31 cellular contexts compared by ENCODE assay signal in genomic region chr12:68111995-68112394, GRCh38. TPM values are rescaled to one million over a fixed set of nuclear protein-coding genes. Genes with fewer than 3 reads are reported as not detected.
"Had no signal": no experiment of that assay in that cellular context is flagged by ENCODE, and none has a peak within 500 bp of the region (broad histone marks: within the 10 kb centered on the region; RNA-seq: fewer than 3 reads in every experiment).

No MANE protein-coding gene starts in this region.

- ATAC-seq: activated CD8-positive, alpha-beta T cell treated with anti-CD3 and anti-CD28 coated beads, Interleukin-2, amount 10 ng/mL, durations not matched to agents 7 days and 5 days; activated naive CD4-positive, alpha-beta T cell treated with anti-CD3 and anti-CD28 coated beads, Interleukin-2, amount 50 U/mL, for 72 hours; Panc1 had no signal

- H3K4me3 ChIP-seq: adrenal gland, cardiac muscle cell, SJCRH30, SK-N-MC had no signal

- H3K27ac ChIP-seq: adrenal gland, cardiac muscle cell, SJCRH30, SK-N-MC, WERI-Rb-1 had no signal

- H3K4me1 ChIP-seq: adrenal gland had no signal

- H3K9me3 Mint-ChIP-seq: activated naive CD4-positive, alpha-beta T cell treated with anti-CD3 and anti-CD28 coated beads for 36 hours; activated T-cell treated with anti-CD3 and anti-CD28 coated beads, Interleukin-2, amount 50 U/mL, for 24 hours; central memory CD8-positive, alpha-beta T cell had no signal

- H3K9me3 ChIP-seq: adrenal gland, SJCRH30 had no signal

- H3K27me3 ChIP-seq: adrenal gland, cardiac muscle cell, SJCRH30 had no signal

- H3K27me3 Mint-ChIP-seq: activated T-cell treated with anti-CD3 and anti-CD28 coated beads, Interleukin-2, amount 50 U/mL, for 24 hours; central memory CD8-positive, alpha-beta T cell had no signal

- DNase-seq: activated CD4-positive, alpha-beta T cell treated with anti-CD3 and anti-CD28 coated beads for 1 hour; activated CD4-positive, alpha-beta T cell treated with anti-CD3 and anti-CD28 coated beads for 48 hours; activated CD4-positive, CD25-positive, alpha-beta regulatory T cell; activated CD8-positive, alpha-beta T cell treated with anti-CD3 and anti-CD28 coated beads, Interleukin-2, amount 10 ng/mL, durations not matched to agents 7 days and 5 days; activated gamma-delta T cell treated with Interleukin-2 at 50 U/mL for 16 hours; activated naive CD4-positive, alpha-beta T cell treated with anti-CD3 and anti-CD28 coated beads for 36 hours; activated T-cell treated with anti-CD3 and anti-CD28 coated beads, Interleukin-2, amount 50 U/mL, for 24 hours; adrenal gland; anterior cingulate cortex; Karpas-422; KBM-7; NCI-H1092 treated with DMSO at 0.1 percent for 48 hours; NCI-H1417 treated with DMSO at 0.1 percent for 48 hours; NCI-H187 treated with DMSO at 0.1 percent for 48 hours; NCI-H2081; NCI-H2171 treated with DMSO at 0.1 percent for 48 hours; NCI-H2227 treated with DMSO at 0.1 percent for 48 hours; NCI-H446; NCI-H510A treated with DMSO at 0.1 percent for 48 hours; NCI-H526 treated with DMSO at 0.1 percent for 48 hours; SHP77; SJCRH30; T1000; WERI-Rb-1 had no signal

- H3K27ac Mint-ChIP-seq: activated CD8-positive, alpha-beta T cell treated with anti-CD3 and anti-CD28 coated beads, Interleukin-2, amount 10 ng/mL, durations not matched to agents 7 days and 5 days; activated naive CD4-positive, alpha-beta T cell treated with anti-CD3 and anti-CD28 coated beads for 36 hours; activated naive CD4-positive, alpha-beta T cell treated with anti-CD3 and anti-CD28 coated beads, Interleukin-2, amount 50 U/mL, for 72 hours; activated T-cell treated with anti-CD3 and anti-CD28 coated beads, Interleukin-2, amount 50 U/mL, for 24 hours had no signal

- H3K4me3 Mint-ChIP-seq: activated CD8-positive, alpha-beta T cell treated with anti-CD3 and anti-CD28 coated beads, Interleukin-2, amount 10 ng/mL, durations not matched to agents 7 days and 5 days; activated naive CD4-positive, alpha-beta T cell treated with anti-CD3 and anti-CD28 coated beads for 36 hours; activated T-cell treated with anti-CD3 and anti-CD28 coated beads, Interleukin-2, amount 50 U/mL, for 24 hours; central memory CD8-positive, alpha-beta T cell had no signal

- H3K36me3 ChIP-seq: adrenal gland, cardiac muscle cell, SJCRH30, WERI-Rb-1 had no signal

RNA-seq across cellular contexts. Expression of gene IFNG, which starts 47.5 kb away (rescaled TPM):
- total RNA-seq: cardiac muscle cell, chondrocyte, RPMI7951, SJCRH30 had no signal
